In genomic region chr2:212359425-212360067, GRCh38 we compare ENCODE assay signal across 1 cellular context.
A peak's percentile ranks its signal among the peaks of the same experiment; 100 is the strongest.
TF ChIP-seq lines count a peak whose summit lies in the region.

No MANE protein-coding gene starts in this region.

TF ChIP-seq in HepG2, 621 proteins besides CTCF, POLR2A, EP300 and RAD21 (continued from another document and continues in another):
- TF ChIP-seq, protein P1, sequence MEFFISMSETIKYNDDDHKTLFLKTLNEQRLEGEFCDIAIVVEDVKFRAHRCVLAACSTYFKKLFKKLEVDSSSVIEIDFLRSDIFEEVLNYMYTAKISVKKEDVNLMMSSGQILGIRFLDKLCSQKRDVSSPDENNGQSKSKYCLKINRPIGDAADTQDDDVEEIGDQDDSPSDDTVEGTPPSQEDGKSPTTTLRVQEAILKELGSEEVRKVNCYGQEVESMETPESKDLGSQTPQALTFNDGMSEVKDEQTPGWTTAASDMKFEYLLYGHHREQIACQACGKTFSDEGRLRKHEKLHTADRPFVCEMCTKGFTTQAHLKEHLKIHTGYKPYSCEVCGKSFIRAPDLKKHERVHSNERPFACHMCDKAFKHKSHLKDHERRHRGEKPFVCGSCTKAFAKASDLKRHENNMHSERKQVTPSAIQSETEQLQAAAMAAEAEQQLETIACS (CRISPR knock-in tag; IDR thresholded peaks at IDR 0.05): no peak
- TF ChIP-seq SNRNP70 (IDR thresholded peaks at IDR 0.05; ENCODE audit: low read depth, low read length): no peak
- TF ChIP-seq, protein P2, sequence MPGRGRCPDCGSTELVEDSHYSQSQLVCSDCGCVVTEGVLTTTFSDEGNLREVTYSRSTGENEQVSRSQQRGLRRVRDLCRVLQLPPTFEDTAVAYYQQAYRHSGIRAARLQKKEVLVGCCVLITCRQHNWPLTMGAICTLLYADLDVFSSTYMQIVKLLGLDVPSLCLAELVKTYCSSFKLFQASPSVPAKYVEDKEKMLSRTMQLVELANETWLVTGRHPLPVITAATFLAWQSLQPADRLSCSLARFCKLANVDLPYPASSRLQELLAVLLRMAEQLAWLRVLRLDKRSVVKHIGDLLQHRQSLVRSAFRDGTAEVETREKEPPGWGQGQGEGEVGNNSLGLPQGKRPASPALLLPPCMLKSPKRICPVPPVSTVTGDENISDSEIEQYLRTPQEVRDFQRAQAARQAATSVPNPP (CRISPR knock-in tag; IDR thresholded peaks at IDR 0.05): no peak
- no peak for TF ChIP-seq ZMYM3 (CRISPR knock-in tag; IDR thresholded peaks at IDR 0.05)
- no peak for TF ChIP-seq SP1 (IDR thresholded peaks at IDR 0.05)
- TF ChIP-seq SP1 (CRISPR knock-in tag; IDR thresholded peaks at IDR 0.05): no peak
- TF ChIP-seq PHF21A (CRISPR knock-in tag; IDR thresholded peaks at IDR 0.05): peak; percentile 46; the same call in 1 of the 2 replicates
- peak; percentile 60 for TF ChIP-seq ZGPAT (CRISPR knock-in tag; IDR thresholded peaks at IDR 0.05)
- no peak for TF ChIP-seq CBFB (CRISPR knock-in tag; IDR thresholded peaks at IDR 0.05)
- no peak for TF ChIP-seq ZNF605 (CRISPR knock-in tag; IDR thresholded peaks at IDR 0.05)
- TF ChIP-seq, protein P3, sequence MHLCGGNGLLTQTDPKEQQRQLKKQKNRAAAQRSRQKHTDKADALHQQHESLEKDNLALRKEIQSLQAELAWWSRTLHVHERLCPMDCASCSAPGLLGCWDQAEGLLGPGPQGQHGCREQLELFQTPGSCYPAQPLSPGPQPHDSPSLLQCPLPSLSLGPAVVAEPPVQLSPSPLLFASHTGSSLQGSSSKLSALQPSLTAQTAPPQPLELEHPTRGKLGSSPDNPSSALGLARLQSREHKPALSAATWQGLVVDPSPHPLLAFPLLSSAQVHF (CRISPR knock-in tag; IDR thresholded peaks at IDR 0.05): no peak
- TF ChIP-seq RBM39 (IDR thresholded peaks at IDR 0.05; ENCODE audit: low read depth, low read length, poor library complexity, severe bottlenecking): no peak
- TF ChIP-seq FOXA3 (CRISPR knock-in tag; IDR thresholded peaks at IDR 0.05): peak; percentile 81
- no peak for TF ChIP-seq CCAR2 (optimal IDR thresholded peaks at IDR 0.05; ENCODE audit: low read depth, low read length)
- no peak for TF ChIP-seq AGO2 (optimal IDR thresholded peaks at IDR 0.05; ENCODE audit: low read depth, low read length)
- TF ChIP-seq, protein P4, sequence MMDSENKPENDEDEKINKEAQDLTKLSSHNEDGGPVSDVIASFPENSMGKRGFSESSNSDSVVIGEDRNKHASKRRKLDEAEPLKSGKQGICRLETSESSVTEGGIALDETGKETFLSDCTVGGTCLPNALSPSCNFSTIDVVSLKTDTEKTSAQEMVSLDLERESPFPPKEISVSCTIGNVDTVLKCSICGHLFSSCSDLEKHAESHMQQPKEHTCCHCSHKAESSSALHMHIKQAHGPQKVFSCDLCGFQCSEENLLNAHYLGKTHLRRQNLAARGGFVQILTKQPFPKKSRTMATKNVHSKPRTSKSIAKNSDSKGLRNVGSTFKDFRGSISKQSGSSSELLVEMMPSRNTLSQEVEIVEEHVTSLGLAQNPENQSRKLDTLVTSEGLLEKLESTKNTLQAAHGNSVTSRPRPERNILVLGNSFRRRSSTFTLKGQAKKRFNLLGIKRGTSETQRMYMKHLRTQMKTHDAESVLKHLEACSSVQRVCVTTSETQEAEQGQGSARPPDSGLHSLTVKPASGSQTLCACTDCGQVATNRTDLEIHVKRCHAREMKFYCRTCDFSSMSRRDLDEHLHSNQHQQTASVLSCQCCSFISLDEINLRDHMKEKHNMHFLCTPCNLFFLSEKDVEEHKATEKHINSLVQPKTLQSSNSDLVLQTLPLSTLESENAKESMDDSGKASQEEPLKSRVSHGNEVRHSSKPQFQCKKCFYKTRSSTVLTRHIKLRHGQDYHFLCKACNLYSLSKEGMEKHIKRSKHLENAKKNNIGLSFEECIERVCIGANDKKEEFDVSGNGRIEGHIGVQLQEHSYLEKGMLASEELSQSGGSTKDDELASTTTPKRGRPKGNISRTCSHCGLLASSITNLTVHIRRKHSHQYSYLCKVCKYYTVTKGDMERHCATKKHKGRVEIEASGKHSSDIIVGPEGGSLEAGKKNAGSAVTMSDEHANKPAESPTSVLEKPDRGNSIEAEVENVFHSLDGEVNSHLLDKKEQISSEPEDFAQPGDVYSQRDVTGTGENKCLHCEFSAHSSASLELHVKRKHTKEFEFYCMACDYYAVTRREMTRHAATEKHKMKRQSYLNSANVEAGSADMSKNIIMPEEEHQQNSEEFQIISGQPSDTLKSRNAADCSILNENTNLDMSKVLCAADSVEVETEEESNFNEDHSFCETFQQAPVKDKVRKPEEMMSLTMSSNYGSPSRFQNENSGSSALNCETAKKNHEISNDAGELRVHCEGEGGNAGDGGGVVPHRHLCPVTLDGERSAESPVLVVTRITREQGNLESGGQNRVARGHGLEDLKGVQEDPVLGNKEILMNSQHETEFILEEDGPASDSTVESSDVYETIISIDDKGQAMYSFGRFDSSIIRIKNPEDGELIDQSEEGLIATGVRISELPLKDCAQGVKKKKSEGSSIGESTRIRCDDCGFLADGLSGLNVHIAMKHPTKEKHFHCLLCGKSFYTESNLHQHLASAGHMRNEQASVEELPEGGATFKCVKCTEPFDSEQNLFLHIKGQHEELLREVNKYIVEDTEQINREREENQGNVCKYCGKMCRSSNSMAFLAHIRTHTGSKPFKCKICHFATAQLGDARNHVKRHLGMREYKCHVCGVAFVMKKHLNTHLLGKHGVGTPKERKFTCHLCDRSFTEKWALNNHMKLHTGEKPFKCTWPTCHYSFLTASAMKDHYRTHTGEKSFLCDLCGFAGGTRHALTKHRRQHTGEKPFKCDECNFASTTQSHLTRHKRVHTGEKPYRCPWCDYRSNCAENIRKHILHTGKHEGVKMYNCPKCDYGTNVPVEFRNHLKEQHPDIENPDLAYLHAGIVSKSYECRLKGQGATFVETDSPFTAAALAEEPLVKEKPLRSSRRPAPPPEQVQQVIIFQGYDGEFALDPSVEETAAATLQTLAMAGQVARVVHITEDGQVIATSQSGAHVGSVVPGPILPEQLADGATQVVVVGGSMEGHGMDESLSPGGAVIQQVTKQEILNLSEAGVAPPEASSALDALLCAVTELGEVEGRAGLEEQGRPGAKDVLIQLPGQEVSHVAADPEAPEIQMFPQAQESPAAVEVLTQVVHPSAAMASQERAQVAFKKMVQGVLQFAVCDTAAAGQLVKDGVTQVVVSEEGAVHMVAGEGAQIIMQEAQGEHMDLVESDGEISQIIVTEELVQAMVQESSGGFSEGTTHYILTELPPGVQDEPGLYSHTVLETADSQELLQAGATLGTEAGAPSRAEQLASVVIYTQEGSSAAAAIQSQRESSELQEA (CRISPR knock-in tag; IDR thresholded peaks at IDR 0.05; ENCODE audit: not compliant biosample characterization): no peak
- peak; percentile 11 for TF ChIP-seq PHF5A (CRISPR knock-in tag; IDR thresholded peaks at IDR 0.05; ENCODE audit: low read depth, unreplicated experiment)
- no peak for TF ChIP-seq ZNF576 (CRISPR knock-in tag; IDR thresholded peaks at IDR 0.05)
- no peak for TF ChIP-seq ZNF292 (CRISPR knock-in tag; IDR thresholded peaks at IDR 0.05; ENCODE audit: borderline replicate concordance, low read depth)
- no peak for TF ChIP-seq ZBTB1 (CRISPR knock-in tag; IDR thresholded peaks at IDR 0.05; ENCODE audit: borderline replicate concordance)
- TF ChIP-seq ZNF549 (CRISPR knock-in tag; IDR thresholded peaks at IDR 0.05): no peak
- TF ChIP-seq ZNF709 (CRISPR knock-in tag; IDR thresholded peaks at IDR 0.05): no peak
- TF ChIP-seq U2AF2 (IDR thresholded peaks at IDR 0.05; ENCODE audit: low read depth, low read length): no peak
- no peak for TF ChIP-seq ISX (CRISPR knock-in tag; conservative IDR thresholded peaks at IDR 0.05)
- TF ChIP-seq PLRG1 (conservative IDR thresholded peaks at IDR 0.05): no peak
- no peak for TF ChIP-seq ZSCAN30 (CRISPR knock-in tag; IDR thresholded peaks at IDR 0.05)
- peak; percentile 56; the same call in 1 of the 2 replicates for TF ChIP-seq KAT8 (CRISPR knock-in tag; IDR thresholded peaks at IDR 0.05)
- no peak for TF ChIP-seq KMT2A (CRISPR knock-in tag; IDR thresholded peaks at IDR 0.05)
- TF ChIP-seq RERE (CRISPR knock-in tag; IDR thresholded peaks at IDR 0.05; ENCODE audit: low read depth): peak; percentile 34; the same call in 1 of the 2 replicates
- TF ChIP-seq ZNF24 (IDR thresholded peaks at IDR 0.05): no peak
- no peak for TF ChIP-seq XRCC5 (optimal IDR thresholded peaks at IDR 0.05; ENCODE audit: low read length)
- TF ChIP-seq ZZZ3 (CRISPR knock-in tag; IDR thresholded peaks at IDR 0.05; ENCODE audit: borderline replicate concordance): no peak
- TF ChIP-seq, protein P5, sequence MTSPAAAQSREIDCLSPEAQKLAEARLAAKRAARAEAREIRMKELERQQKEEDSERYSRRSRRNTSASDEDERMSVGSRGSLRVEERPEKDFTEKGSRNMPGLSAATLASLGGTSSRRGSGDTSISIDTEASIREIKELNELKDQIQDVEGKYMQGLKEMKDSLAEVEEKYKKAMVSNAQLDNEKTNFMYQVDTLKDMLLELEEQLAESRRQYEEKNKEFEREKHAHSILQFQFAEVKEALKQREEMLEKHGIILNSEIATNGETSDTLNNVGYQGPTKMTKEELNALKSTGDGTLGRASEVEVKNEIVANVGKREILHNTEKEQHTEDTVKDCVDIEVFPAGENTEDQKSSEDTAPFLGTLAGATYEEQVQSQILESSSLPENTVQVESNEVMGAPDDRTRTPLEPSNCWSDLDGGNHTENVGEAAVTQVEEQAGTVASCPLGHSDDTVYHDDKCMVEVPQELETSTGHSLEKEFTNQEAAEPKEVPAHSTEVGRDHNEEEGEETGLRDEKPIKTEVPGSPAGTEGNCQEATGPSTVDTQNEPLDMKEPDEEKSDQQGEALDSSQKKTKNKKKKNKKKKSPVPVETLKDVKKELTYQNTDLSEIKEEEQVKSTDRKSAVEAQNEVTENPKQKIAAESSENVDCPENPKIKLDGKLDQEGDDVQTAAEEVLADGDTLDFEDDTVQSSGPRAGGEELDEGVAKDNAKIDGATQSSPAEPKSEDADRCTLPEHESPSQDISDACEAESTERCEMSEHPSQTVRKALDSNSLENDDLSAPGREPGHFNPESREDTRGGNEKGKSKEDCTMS (CRISPR knock-in tag; conservative IDR thresholded peaks at IDR 0.05): no peak
- no peak for TF ChIP-seq ZNF10 (CRISPR knock-in tag; IDR thresholded peaks at IDR 0.05; ENCODE audit: borderline replicate concordance, low read depth)
- TF ChIP-seq KDM4B (CRISPR knock-in tag; IDR thresholded peaks at IDR 0.05): no peak
- TF ChIP-seq JUND (CRISPR knock-in tag; IDR thresholded peaks at IDR 0.05): no peak
- no peak for TF ChIP-seq NFKBIZ (CRISPR knock-in tag; IDR thresholded peaks at IDR 0.05)
- peak; percentile 70; the same call in 1 of the 2 replicates for TF ChIP-seq HNRNPUL1 (IDR thresholded peaks at IDR 0.05; ENCODE audit: low read depth, low read length)
- no peak for TF ChIP-seq ZBTB38 (CRISPR knock-in tag; IDR thresholded peaks at IDR 0.05)
- TF ChIP-seq CHD4 (IDR thresholded peaks at IDR 0.05; ENCODE audit: borderline replicate concordance, low read length): peak; percentile 85; the same call in 1 of the 2 replicates
- peak; percentile 86; the same call in 1 of the 2 replicates for TF ChIP-seq FOXO1 (CRISPR knock-in tag; IDR thresholded peaks at IDR 0.05)
- TF ChIP-seq JDP2 (CRISPR knock-in tag; IDR thresholded peaks at IDR 0.05; ENCODE audit: borderline replicate concordance): no peak
- TF ChIP-seq GATA4 (IDR thresholded peaks at IDR 0.05; ENCODE audit: borderline replicate concordance, low read depth): peak; percentile 87
- TF ChIP-seq NR1H2 (CRISPR knock-in tag; IDR thresholded peaks at IDR 0.05; ENCODE audit: borderline replicate concordance, low read depth): no peak
- no peak for TF ChIP-seq ZIK1 (CRISPR knock-in tag; IDR thresholded peaks at IDR 0.05; ENCODE audit: borderline replicate concordance, low read depth)
